In the genomic region with DNA sequence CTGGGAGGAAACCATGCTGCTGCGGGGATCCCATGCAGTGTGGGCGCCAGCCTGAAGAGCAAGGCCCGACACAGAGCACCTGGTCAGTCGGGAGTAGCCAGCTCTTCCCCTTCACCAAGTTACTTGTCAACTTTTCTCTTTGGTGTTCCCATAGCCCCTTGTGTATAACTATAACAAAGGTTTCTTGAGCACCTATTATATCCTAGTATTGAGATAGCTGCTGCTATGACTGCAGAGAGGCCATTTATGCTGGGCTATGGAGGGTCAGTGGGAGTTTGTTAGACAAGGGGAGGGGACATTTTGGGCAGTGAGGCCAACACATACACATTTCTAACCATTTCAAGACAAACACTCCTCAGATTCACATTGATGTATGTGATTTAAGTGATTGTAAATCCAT, we compare ENCODE assay signal across 11 cellular contexts. TPM values are rescaled to one million over a fixed set of nuclear protein-coding genes. Genes with fewer than 3 reads are reported as not detected.
A peak's percentile ranks its signal among the peaks of the same experiment; 100 is the strongest.
DNase-seq lines count a peak whose midpoint lies in the region; ATAC-seq and TF ChIP-seq lines count a peak whose summit lies in the region.
"Had no signal": no experiment of that assay in that cellular context is flagged by ENCODE, and none has a peak within 500 bp of the region (broad histone marks: within the 10 kb centered on the region; RNA-seq: fewer than 3 reads in every experiment).

No MANE protein-coding gene starts in this region.

- H3K36me3 Mint-ChIP-seq in chondrocyte (ENCODE audit: low read depth) = peaks cover 1% of the 10 kb centered on the region

- H3K36me3 ChIP-seq in left ventricle myocardium inferior (no peaks in the 10 kb centered on the region), osteoblast (ENCODE audit: insufficient read depth, low read length) (no peaks in the 10 kb centered on the region), vagina (no peaks in the 10 kb centered on the region)
- H3K36me3 ChIP-seq: ovary had no signal

- no peak overlapping the region for H3K4me3 Mint-ChIP-seq in chondrocyte (ENCODE audit: unreplicated experiment)

- no peaks in the 10 kb centered on the region for H3K9me3 ChIP-seq in left ventricle myocardium inferior (replicated peaks)
- no peaks in the 10 kb centered on the region for H3K9me3 ChIP-seq in right cardiac atrium (ENCODE audit: control insufficient read depth, low read length)
- no peaks in the 10 kb centered on the region for H3K9me3 ChIP-seq in osteoblast (ENCODE audit: low read depth, low read length)
- H3K9me3 ChIP-seq in vagina = no peaks in the 10 kb centered on the region
- H3K9me3 ChIP-seq: ovary had no signal

- no peaks in the 10 kb centered on the region for H3K9me3 Mint-ChIP-seq in chondrocyte (ENCODE audit: low read depth)

- no peak for DNase-seq in left ventricle myocardium inferior
- no peak for DNase-seq in right cardiac atrium
- DNase-seq in chondrocyte (ENCODE audit: low spot score) = no peak
- no peak for DNase-seq in osteoblast (ENCODE audit: insufficient read length, low spot score, missing footprints)
- DNase-seq in vagina (ENCODE audit: extremely low spot score in 2 of 2) = no peak
- no peak for DNase-seq in midbrain (lab: John Stamatoyannopoulos, UW)
- no peak for DNase-seq in NK-92 (lab: John Stamatoyannopoulos, UW; ENCODE audit: unreplicated experiment)
- DNase-seq: H7 had no signal

- no peaks in the 10 kb centered on the region for H4K20me1 ChIP-seq in osteoblast (ENCODE audit: insufficient read depth, low read length)

- TF ChIP-seq CTCF in left ventricle myocardium inferior (IDR thresholded peaks at IDR 0.05; ENCODE audit: borderline replicate concordance) (no peak), chondrocyte (IDR thresholded peaks at IDR 0.05) (no peak), osteoblast (IDR thresholded peaks at IDR 0.05; ENCODE audit: extremely low read depth, low read depth, low read length) (no peak), vagina (IDR thresholded peaks at IDR 0.05) (no peak)

- H3K4me1 ChIP-seq in left ventricle myocardium inferior (peaks cover 77% of the 10 kb centered on the region), right cardiac atrium (ENCODE audit: control insufficient read depth, insufficient read depth, low read length) (peaks cover 15% of the 10 kb centered on the region), osteoblast (ENCODE audit: insufficient read depth, low read length) (peaks cover 66% of the 10 kb centered on the region), vagina (peaks cover 49% of the 10 kb centered on the region)

- no peak overlapping the region for H2AFZ ChIP-seq in osteoblast (ENCODE audit: low read length)

- no peaks in the 10 kb centered on the region for H3K27me3 Mint-ChIP-seq in chondrocyte (ENCODE audit: low read depth)
- H3K27me3 Mint-ChIP-seq: B cell had no signal

- no peaks in the 10 kb centered on the region for H3K27me3 ChIP-seq in left ventricle myocardium inferior (ENCODE audit: low read depth)
- no peaks in the 10 kb centered on the region for H3K27me3 ChIP-seq in right cardiac atrium (ENCODE audit: control insufficient read depth, insufficient read depth)
- H3K27me3 ChIP-seq in osteoblast (ENCODE audit: insufficient read depth, low read length) = no peaks in the 10 kb centered on the region
- H3K27me3 ChIP-seq in vagina = no peaks in the 10 kb centered on the region
- H3K27me3 ChIP-seq: ovary had no signal

- H3K79me2 ChIP-seq in osteoblast (ENCODE audit: insufficient read depth, low read length) = peaks cover 75% of the 10 kb centered on the region

- intact Hi-C loops in left ventricle myocardium inferior (cut with micrococcal nuclease) = no loop called here
- intact Hi-C loops in right cardiac atrium (cut with DNase I) = no loop called here
- intact Hi-C loops in vagina (cut with DNase I) = no loop called here

- peaks cover 65% of the 10 kb centered on the region for H3K4me1 Mint-ChIP-seq in chondrocyte (ENCODE audit: low read depth)

- H3K27ac ChIP-seq in left ventricle myocardium inferior (replicated peaks) (peak overlapping the region; percentile 86), right cardiac atrium (ENCODE audit: low read length) (no peak overlapping the region), osteoblast (ENCODE audit: low read depth, low read length) (peak overlapping the region; percentile 99), vagina (peak overlapping the region; percentile 47)
- H3K27ac ChIP-seq: ovary had no signal

- no peak overlapping the region for H3K4me3 ChIP-seq in left ventricle myocardium inferior
- H3K4me3 ChIP-seq in right cardiac atrium (ENCODE audit: low read length) = no peak overlapping the region
- no peak overlapping the region for H3K4me3 ChIP-seq in osteoblast (ENCODE audit: insufficient read depth, low read length)
- no peak overlapping the region for H3K4me3 ChIP-seq in vagina
- H3K4me3 ChIP-seq: ovary had no signal

- peak overlapping the region; percentile 97 for H3K27ac Mint-ChIP-seq in chondrocyte (ENCODE audit: unreplicated experiment)

- no peak for ATAC-seq in right cardiac atrium
- no peak for ATAC-seq in GM18517 (IDR thresholded peaks at IDR 0.05; ENCODE audit: unreplicated experiment)

- 99% methylated on average over 4 of the region's 4 CpGs for WGBS in right cardiac atrium

- no peak overlapping the region for H3K4me2 ChIP-seq in osteoblast (ENCODE audit: insufficient read depth, low read length)

- TF ChIP-seq POLR2A in vagina (IDR thresholded peaks at IDR 0.05) = no peak

RNA-seq across cellular contexts. Expression of a gene that starts 10.8 kb away (rescaled TPM):
- total RNA-seq in left ventricle myocardium inferior (19.0 TPM), right cardiac atrium (1 to 10 TPM; 2.0 to 6.0 (median 2.8) TPM), chondrocyte (18.5 to 32.6 TPM (median 31.4 TPM) in 3 replicates), osteoblast (74.6 and 76.4 TPM in 2 replicates), vagina (5.4 TPM)
- 2.9 TPM for polyA plus RNA-seq in right cardiac atrium
